1 cellular context compared by ENCODE assay signal in genomic region chr17:73511716-73512115, GRCh38.
TF ChIP-seq lines count a peak whose summit lies in the region.

No MANE protein-coding gene starts in this region.

TF ChIP-seq in HepG2, 621 proteins besides CTCF, POLR2A, EP300 and RAD21 (continued from another document):
- TF ChIP-seq THAP8 (CRISPR knock-in tag; IDR thresholded peaks at IDR 0.05; ENCODE audit: borderline replicate concordance): no peak
- no peak for TF ChIP-seq FUBP1 (CRISPR knock-in tag; IDR thresholded peaks at IDR 0.05; ENCODE audit: borderline replicate concordance)
- peak; percentile 91 for TF ChIP-seq MNT (IDR thresholded peaks at IDR 0.05)
- no peak for TF ChIP-seq KLF15 (CRISPR knock-in tag; IDR thresholded peaks at IDR 0.05; ENCODE audit: borderline replicate concordance)
